1 cellular context compared by ENCODE assay signal in genomic region chr2:112065966-112066365, GRCh38.
TF ChIP-seq lines count a peak whose summit lies in the region.

No MANE protein-coding gene starts in this region.

TF ChIP-seq in GM12878, 131 proteins besides CTCF, POLR2A, EP300 and RAD21 (continued from another document):
- TF ChIP-seq TCF3 (IDR thresholded peaks at IDR 0.05; ENCODE audit: borderline replicate concordance, insufficient read depth, low read depth, low read length): no peak
TF ChIP-seq in GM12878: peak in this region for 2.
